Comparison of ENCODE assay signal across 1 cellular context in genomic region chr6:24905485-24905884, GRCh38.
TF ChIP-seq lines count a peak whose summit lies in the region.

No MANE protein-coding gene starts in this region.

TF ChIP-seq in neural cell, 6 proteins besides CTCF, POLR2A, EP300 and RAD21 (continued from another document):
- no peak for TF ChIP-seq REST (IDR thresholded peaks at IDR 0.05; ENCODE audit: borderline replicate concordance)
- TF ChIP-seq POLR2AphosphoS5 (IDR thresholded peaks at IDR 0.05) = no peak
- no peak for TF ChIP-seq SMC3 (conservative IDR thresholded peaks at IDR 0.05; ENCODE audit: poor library complexity)
